In genomic region chr7:18590744-18591340, GRCh38 we compare ENCODE assay signal across 8 cellular contexts.
A peak's percentile ranks its signal among the peaks of the same experiment; 100 is the strongest.
DNase-seq lines count a peak whose midpoint lies in the region; ATAC-seq lines count a peak whose summit lies in the region.

No MANE protein-coding gene starts in this region.

- no peak overlapping the region for H3K4me2 ChIP-seq in mesenchymal stem cell (ENCODE audit: low read length, poor library complexity, severe bottlenecking)

- in situ Hi-C loops in G401 (cut with HindIII; ENCODE audit: low sequenced_read_pairs) (no loop called here), T47D (cut with HindIII; ENCODE audit: low pct_unique_long_range_greater_than_20kb, low sequenced_read_pairs) (no loop called here)

- no peak overlapping the region for H2AK5ac ChIP-seq in mesenchymal stem cell (ENCODE audit: low read length, severe bottlenecking)

- H3K36me3 ChIP-seq in mesenchymal stem cell (ENCODE audit: control insufficient read depth in 1 of 2, insufficient read depth in 2 of 2, low read depth in 1 of 2, low read length in 2 of 2), result peaks cover 0 to 24% of the 10 kb centered on the region in 2 experiments

- H2BK15ac ChIP-seq in mesenchymal stem cell (ENCODE audit: low read depth, poor library complexity, severe bottlenecking), result no peak overlapping the region

- H2BK12ac ChIP-seq in mesenchymal stem cell (ENCODE audit: low read length in 2 of 2), result no peak overlapping the region

- H2AFZ ChIP-seq in mesenchymal stem cell (ENCODE audit: low read depth, low read length), result no peak overlapping the region

- no peak overlapping the region for H2BK5ac ChIP-seq in mesenchymal stem cell (ENCODE audit: low read depth, low read length, poor library complexity, severe bottlenecking)

- no peak overlapping the region for H3K14ac ChIP-seq in mesenchymal stem cell (ENCODE audit: low read length in 2 of 2)

- H2BK120ac ChIP-seq in mesenchymal stem cell (ENCODE audit: low read depth, low read length), result no peak overlapping the region

- ATAC-seq in GM19397 (IDR thresholded peaks at IDR 0.05; ENCODE audit: unreplicated experiment) (no peak), GM21515 (IDR thresholded peaks at IDR 0.05; ENCODE audit: unreplicated experiment) (no peak)

- H4K8ac ChIP-seq in mesenchymal stem cell (ENCODE audit: low read length), result no peak overlapping the region

- no peaks in the 10 kb centered on the region for H3K4me1 ChIP-seq in mesenchymal stem cell (ENCODE audit: control insufficient read depth, insufficient read depth, low read depth, low read length)

- WGBS in mesenchymal stem cell, result no CpG with 5 or more reads among the region's 1 CpG

- no peak overlapping the region for H3K23ac ChIP-seq in mesenchymal stem cell (ENCODE audit: low read length in 2 of 2)

- H3K18ac ChIP-seq in mesenchymal stem cell (ENCODE audit: low read depth in 1 of 2, low read length in 2 of 2), result no peak overlapping the region

- no peak overlapping the region for H4K91ac ChIP-seq in mesenchymal stem cell (ENCODE audit: low read length)

- peak; percentile 59 for DNase-seq in G401 (ENCODE audit: low spot score)
- peak; percentile 14 for DNase-seq in MV-4-11 (lab: John Stamatoyannopoulos, UW)
- DNase-seq in T47D (ENCODE audit: low read depth in 1 of 2, low spot score in 1 of 2), result peak; percentile 39 to 76
- DNase-seq in mesenchymal stem cell, result peak; percentile 61
- no peak for DNase-seq in activated CD4-positive, CD25-positive, alpha-beta regulatory T cell (lab: John Stamatoyannopoulos, UW)
- DNase-seq in T1000 (lab: John Stamatoyannopoulos, UW), result no peak

- H3K9ac ChIP-seq in mesenchymal stem cell (ENCODE audit: low read length), result peak overlapping the region; percentile 28

- H3K4me3 ChIP-seq in mesenchymal stem cell (ENCODE audit: insufficient read depth in 1 of 2, low read depth in 1 of 2, low read length in 2 of 2), result no peak overlapping the region

- H3K4ac ChIP-seq in mesenchymal stem cell (ENCODE audit: low read depth in 1 of 2, low read length in 2 of 2), result no peak overlapping the region

- no peaks in the 10 kb centered on the region for H3K9me3 ChIP-seq in mesenchymal stem cell (ENCODE audit: control insufficient read depth, low read length)

- H3K79me1 ChIP-seq in mesenchymal stem cell (replicated peaks; ENCODE audit: low read length, poor library complexity, severe bottlenecking), result peaks cover 4% of the 10 kb centered on the region

- no peaks in the 10 kb centered on the region for H3K27me3 ChIP-seq in mesenchymal stem cell (ENCODE audit: control insufficient read depth in 1 of 2, insufficient read depth in 1 of 2, low read length in 2 of 2)

- H3K27ac ChIP-seq in mesenchymal stem cell (ENCODE audit: low read length, poor library complexity, severe bottlenecking), result no peak overlapping the region

Comparison
In these comparisons a context has a peak if more than half of its experiments do, and no peak if none do; other contexts are left out.
1. DNase-seq: peak in G401 (single experiment), MV-4-11 (single experiment), T47D (2 of 2) and mesenchymal stem cell (single experiment); none in activated CD4-positive, CD25-positive, alpha-beta regulatory T cell (0 of 4) and T1000 (single experiment).